Comparison of ENCODE assay signal across 12 cellular contexts in the genomic region with DNA sequence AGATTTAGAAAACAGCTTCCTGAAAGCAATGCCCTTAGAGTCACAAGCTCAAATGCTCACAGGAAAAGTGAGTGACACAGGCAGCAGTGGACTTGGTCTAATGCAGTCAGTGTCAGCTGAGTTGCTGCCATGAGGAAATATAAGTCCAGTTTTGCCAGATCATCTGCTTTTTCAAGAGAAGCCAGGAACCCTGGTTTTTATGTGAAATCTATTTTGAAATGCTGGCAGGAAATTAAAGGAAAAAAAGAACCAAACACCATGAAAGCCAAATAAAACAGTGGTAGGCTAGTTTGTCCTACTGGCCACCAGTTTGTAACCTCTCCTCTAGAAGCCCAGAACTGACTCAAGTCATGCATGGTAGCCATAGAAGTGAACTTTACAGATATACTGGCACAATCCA.
A peak's percentile ranks its signal among the peaks of the same experiment; 100 is the strongest.
DNase-seq lines count a peak whose midpoint lies in the region; ATAC-seq, FAIRE-seq and TF ChIP-seq lines count a peak whose summit lies in the region.
"Had no signal": no experiment of that assay in that cellular context is flagged by ENCODE, and none has a peak within 500 bp of the region (broad histone marks: within the 10 kb centered on the region; RNA-seq: fewer than 3 reads in every experiment).

No MANE protein-coding gene starts in this region.

- no peaks in the 10 kb centered on the region for H3K27me3 ChIP-seq in foreskin keratinocyte
- H3K27me3 ChIP-seq: brain microvascular endothelial cell had no signal

- TF ChIP-seq CTCF in foreskin keratinocyte (conservative IDR thresholded peaks at IDR 0.05) (no peak), kidney (IDR thresholded peaks at IDR 0.05; ENCODE audit: borderline replicate concordance, extremely low read depth, insufficient read depth) (no peak)

- H3K27ac ChIP-seq in foreskin keratinocyte (no peak overlapping the region), kidney (ENCODE audit: low read depth in 2 of 2, low read length in 2 of 2) (peak overlapping the region in 1 of 2 donors; percentile 28)
- H3K27ac ChIP-seq: brain microvascular endothelial cell had no signal

- no peaks in the 10 kb centered on the region for H3K9me3 ChIP-seq in kidney (ENCODE audit: control insufficient read depth in 1 of 2, low read length in 2 of 2)

- DNase-seq in LHCN-M2 (ENCODE audit: low read depth) (peak; percentile 70), dermis blood vessel endothelial cell (peak; percentile 13), medulla oblongata (ENCODE audit: extremely low spot score) (peak; percentile 66), stromal cell of bone marrow (ENCODE audit: low read depth) (peak; percentile 81), foreskin keratinocyte (no peak), kidney (no peak), NOMO-1 (lab: John Stamatoyannopoulos, UW; ENCODE audit: unreplicated experiment in 2 of 2) (no peak)
- DNase-seq: brain microvascular endothelial cell, NCI-H2029, T1000 had no signal

- no peak for TF ChIP-seq POLR2A in GM18505 (IDR thresholded peaks at IDR 0.05; ENCODE audit: borderline replicate concordance, extremely low read depth, insufficient read depth, insufficient read length)

- H3K4me1 ChIP-seq in foreskin keratinocyte (peaks cover 12% of the 10 kb centered on the region), kidney (ENCODE audit: control insufficient read depth in 1 of 2, insufficient read depth in 1 of 2, low read depth in 1 of 2, low read length in 2 of 2) (peaks cover 8 to 18% of the 10 kb centered on the region in 2 donors)

- no peak overlapping the region for H3K4me3 ChIP-seq in kidney (ENCODE audit: low read length in 2 of 2)
- H3K4me3 ChIP-seq: GM12878 had no signal

- no peak for ATAC-seq in foreskin keratinocyte
- ATAC-seq in GM18505 (IDR thresholded peaks at IDR 0.05; ENCODE audit: unreplicated experiment), result no peak
- ATAC-seq: GM12878 had no signal

- H3K9ac ChIP-seq in kidney (ENCODE audit: low read length in 2 of 2), result no peak overlapping the region

- intact Hi-C loops in kidney (cut with DNase I), result loop anchor here (10.0 kb wide), 1 partner anchor 512 kb away; no protein-coding TSS in a partner anchor

- no peak for FAIRE-seq in kidney (lab: Jason Lieb, UNC)
- FAIRE-seq: GM12878 had no signal

- no peaks in the 10 kb centered on the region for H3K36me3 ChIP-seq in kidney (ENCODE audit: control insufficient read depth in 1 of 2, insufficient read depth in 2 of 2, low read length in 2 of 2)
- H3K36me3 ChIP-seq: brain microvascular endothelial cell had no signal

Comparison
In these comparisons a context has a peak if more than half of its experiments do, and no peak if none do; other contexts are left out.
1. DNase-seq: peak in LHCN-M2 (single experiment), dermis blood vessel endothelial cell (single experiment), medulla oblongata (single experiment) and stromal cell of bone marrow (single experiment); none in foreskin keratinocyte (0 of 2), kidney (single experiment) and NOMO-1 (0 of 2).